Comparison of ENCODE assay signal across 25 cellular contexts in the genomic region with DNA sequence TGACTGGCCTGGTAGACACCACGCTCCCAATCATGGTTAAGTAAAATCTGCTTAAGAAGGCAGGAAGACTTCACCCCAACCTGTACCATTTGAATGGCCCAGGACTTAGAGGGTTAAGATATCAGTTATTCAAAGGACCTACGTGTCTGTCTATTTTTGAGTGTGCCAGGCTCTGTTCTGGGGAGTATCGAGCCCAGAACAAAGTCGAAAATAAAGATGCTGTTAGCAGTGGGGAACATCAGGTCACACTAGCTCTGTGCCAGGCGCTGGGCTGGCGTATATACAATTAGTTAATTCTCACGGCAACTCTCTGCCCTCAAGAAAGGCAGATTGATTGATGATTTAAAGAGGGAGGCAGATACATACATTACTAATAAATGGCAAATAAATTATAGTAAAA.
"Had no signal": no experiment of that assay in that cellular context is flagged by ENCODE, and none has a peak within 500 bp of the region (broad histone marks: within the 10 kb centered on the region; RNA-seq: fewer than 3 reads in every experiment).

No MANE protein-coding gene starts in this region.

- H3K27ac ChIP-seq: colonic mucosa, epithelial cell of prostate, esophagus squamous epithelium, gastrocnemius medialis, hepatocyte, left ventricle myocardium inferior, lower lobe of right lung had no signal

- H3K4me1 ChIP-seq: colonic mucosa, gastrocnemius medialis, left ventricle myocardium inferior, lower lobe of right lung had no signal

- DNase-seq: colonic mucosa; cortex of kidney; effector CD8-positive, alpha-beta T cell; effector memory CD8-positive, alpha-beta T cell; endodermal cell; esophagus squamous epithelium; foreskin fibroblast; foreskin melanocyte; gastrocnemius medialis; glutamatergic neuron; head of caudate nucleus; hypothalamus; immature natural killer cell; islet precursor cell; kidney; kidney glomerular epithelial cell; left colon; left ventricle myocardium inferior; lower lobe of right lung; mesenchymal stem cell; mucosa of descending colon had no signal

- H3K9me3 ChIP-seq: colonic mucosa, esophagus squamous epithelium, gastrocnemius medialis, left ventricle myocardium inferior, lower lobe of right lung, mucosa of descending colon had no signal

- H3K4me3 ChIP-seq: colonic mucosa, esophagus squamous epithelium, gastrocnemius medialis, hepatocyte, left ventricle myocardium inferior, lower lobe of right lung, mucosa of descending colon had no signal

- H3K36me3 ChIP-seq: colonic mucosa, esophagus squamous epithelium, gastrocnemius medialis, left ventricle myocardium inferior, lower lobe of right lung had no signal

- ATAC-seq: effector memory CD8-positive, alpha-beta T cell; esophagus mucosa; gastrocnemius medialis; left colon; left lobe of liver; lower lobe of right lung; mucosa of descending colon had no signal

- H3K27me3 ChIP-seq: colonic mucosa, esophagus squamous epithelium, gastrocnemius medialis, hepatocyte had no signal
